13 cellular contexts compared by ENCODE assay signal in the genomic region with DNA sequence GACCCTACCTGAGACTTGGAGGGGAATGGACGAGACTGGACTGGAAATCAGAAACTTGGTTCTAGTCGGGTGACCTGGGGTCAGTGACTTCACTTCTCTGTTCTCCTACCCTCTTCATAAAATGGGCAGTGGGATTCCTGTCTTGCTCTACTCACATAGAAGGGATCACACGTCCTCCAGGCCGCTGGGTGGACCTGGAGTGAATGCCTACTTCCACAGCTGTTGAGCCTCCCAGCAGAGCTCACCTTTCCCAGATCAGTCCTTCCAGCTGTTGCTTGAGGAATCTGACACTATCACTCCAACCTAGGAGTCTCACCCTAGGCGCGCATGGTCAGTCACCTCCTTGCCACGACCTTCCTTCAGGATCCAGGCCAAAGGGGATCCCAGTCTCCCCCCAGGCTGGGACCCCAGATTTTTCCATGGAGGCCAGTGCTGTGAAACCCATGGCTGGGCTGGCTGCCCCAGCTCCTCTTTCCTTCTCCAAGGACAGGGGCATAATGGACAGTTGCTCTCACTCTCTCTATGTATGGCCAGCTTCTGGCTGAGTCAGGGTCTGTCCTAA. TPM values are rescaled to one million over a fixed set of nuclear protein-coding genes. Genes with fewer than 3 reads are reported as not detected.
A peak's percentile ranks its signal among the peaks of the same experiment; 100 is the strongest.
DNase-seq lines count a peak whose midpoint lies in the region; ATAC-seq, FAIRE-seq and TF ChIP-seq lines count a peak whose summit lies in the region.
"Had no signal": no experiment of that assay in that cellular context is flagged by ENCODE, and none has a peak within 500 bp of the region (broad histone marks: within the 10 kb centered on the region; RNA-seq: fewer than 3 reads in every experiment).

No MANE protein-coding gene starts in this region.

- no peak for TF ChIP-seq RAD21 in H1 (IDR thresholded peaks at IDR 0.05 in 1 of 2, conservative IDR thresholded peaks at IDR 0.05 in 1 of 2; ENCODE audit: low read depth in 2 of 2, low read length in 2 of 2)

- H3K27ac ChIP-seq in H1 (ENCODE audit: low read depth, low read length) (no peak overlapping the region), lung (ENCODE audit: low read depth in 1 of 2, low read length in 1 of 2) (peak overlapping the region; percentile 93 to 96), stomach (peak overlapping the region; percentile 81 to 91 (median 87))

- H4K5ac ChIP-seq in H1 (ENCODE audit: insufficient read length, low read depth, low read length) = no peak overlapping the region

- TF ChIP-seq EP300 in H1 (IDR thresholded peaks at IDR 0.05; ENCODE audit: borderline replicate concordance in 1 of 2, low read depth in 2 of 2, low read length in 2 of 2) = no peak
- TF ChIP-seq EP300 in stomach (IDR thresholded peaks at IDR 0.05) = no peak

- POLR2A ChIA-PET in H1 (lab: Charles Lee; ENCODE audit: partially characterized antibody) = interaction anchor here (1.1 to 1.2 kb wide), 2 partner anchors 8 to 13 kb away, joined by 3 read pairs; no protein-coding TSS in a partner anchor

- H3K23me2 ChIP-seq in H1 (ENCODE audit: low read depth, low read length) = peaks cover 6% of the 10 kb centered on the region

- no peaks in the 10 kb centered on the region for H3K79me2 ChIP-seq in H1 (ENCODE audit: control insufficient read depth in 1 of 2, insufficient read depth in 2 of 2, low read length in 2 of 2)

- no peak overlapping the region for H3K18ac ChIP-seq in H1 (ENCODE audit: extremely low read depth, low read length)

- H4K20me1 ChIP-seq in H1 (replicated peaks in 1 of 2; ENCODE audit: control insufficient read depth in 1 of 2, insufficient read depth in 2 of 2, low read length in 2 of 2) = no peaks in the 10 kb centered on the region

- H3K56ac ChIP-seq in H1 (replicated peaks; ENCODE audit: insufficient read length, low read depth, low read length) = no peak overlapping the region

- 78% methylated on average over 7 of the region's 7 CpGs; no CpG with 5 or more reads in 1 of the 2 experiments for WGBS in H1 (ENCODE audit: extremely low coverage in 1 of 2, insufficient coverage in 1 of 2, insufficient read length in 1 of 2, insufficient replicate concordance in 2 of 2, low coverage in 1 of 2, low lambda C conversion rate in 2 of 2, missing lambda C conversion rate in 1 of 2), 2 experiments
- WGBS in lung, 2 donors = 64 to 78% methylated on average over 7 of the region's 7 CpGs
- 61 to 78% (median 71%) methylated on average over 2 to 7 of the region's 7 CpGs for WGBS in stomach, 5 donors

- H3K9me3 ChIP-seq in NT2/D1 (ENCODE audit: insufficient read depth, low read length) = no peaks in the 10 kb centered on the region
- no peaks in the 10 kb centered on the region for H3K9me3 ChIP-seq in H1 (ENCODE audit: insufficient read depth in 2 of 2, low read depth in 1 of 2, low read length in 1 of 2)
- H3K9me3 ChIP-seq in lung (ENCODE audit: control insufficient read depth in 2 of 2, insufficient read depth in 1 of 2, low read length in 1 of 2) = no peaks in the 10 kb centered on the region
- no peaks in the 10 kb centered on the region for H3K9me3 ChIP-seq in stomach

- no peak overlapping the region for H2AK5ac ChIP-seq in H1 (ENCODE audit: low read depth, low read length)

- CTCF ChIA-PET in H1 (lab: Charles Lee; ENCODE audit: partially characterized antibody) = interaction anchor here (0.6 to 12.7 kb wide), 14 partner anchors 10 to 331 kb away, joined by 3 to 234 read pairs (median 4); a partner anchor contains a TSS

- no peak overlapping the region; the same call in 1 of the 2 replicates for H2AFZ ChIP-seq in H1 (ENCODE audit: low read length)

- H2BK12ac ChIP-seq in H1 (ENCODE audit: low read depth, low read length) = peak overlapping the region; percentile 60; the same call in 1 of the 2 replicates

- H3K79me1 ChIP-seq in H1 (ENCODE audit: low read depth, low read length) = no peaks in the 10 kb centered on the region

- no peak overlapping the region for H2BK20ac ChIP-seq in H1 (ENCODE audit: low read length)

- no peaks in the 10 kb centered on the region for H3K36me3 ChIP-seq in NT2/D1 (ENCODE audit: insufficient read depth, insufficient read length, low read length)
- H3K36me3 ChIP-seq in H1 (ENCODE audit: control insufficient read depth in 2 of 4, insufficient read depth in 4 of 4, low read length in 3 of 4) = peaks cover 0 to 3% (median 0%) of the 10 kb centered on the region in 4 experiments; a peak in 1 of 8 replicates
- H3K36me3 ChIP-seq in lung (ENCODE audit: control insufficient read depth in 2 of 2, insufficient read depth in 2 of 2, low read length in 2 of 2) = peaks cover 0 to under 1% of the 10 kb centered on the region in 2 donors
- no peaks in the 10 kb centered on the region for H3K36me3 ChIP-seq in stomach

- H2BK5ac ChIP-seq in H1 (ENCODE audit: low read depth, low read length) = no peak overlapping the region

- H2BK120ac ChIP-seq in H1 (replicated peaks; ENCODE audit: low read depth, low read length) = no peak overlapping the region

- H3K4ac ChIP-seq in H1 (replicated peaks; ENCODE audit: insufficient read length, low read depth, low read length) = no peak overlapping the region

- TF ChIP-seq POLR2A in H1 (IDR thresholded peaks at IDR 0.05; ENCODE audit: control extremely low read depth in 1 of 2, low read depth in 2 of 2, low read length in 2 of 2) = no peak
- no peak for TF ChIP-seq POLR2A in stomach (IDR thresholded peaks at IDR 0.05)

- H3K23ac ChIP-seq in H1 (ENCODE audit: insufficient read length) = no peak overlapping the region

- H3K4me1 ChIP-seq in NT2/D1 (ENCODE audit: insufficient read depth, insufficient read length) (peaks cover 22% of the 10 kb centered on the region), H1 (replicated peaks in 1 of 4; ENCODE audit: control insufficient read depth in 3 of 4, insufficient read depth in 4 of 4, low read length in 3 of 4) (no peaks in the 10 kb centered on the region; a peak in 2 of 7 replicates), lung (ENCODE audit: control insufficient read depth in 2 of 2, insufficient read depth in 2 of 2, low read length in 2 of 2) (peaks cover 4 to 11% of the 10 kb centered on the region in 2 donors), stomach (peaks cover 19 to 57% (median 41%) of the 10 kb centered on the region in 4 donors)

- peaks cover 16% of the 10 kb centered on the region for H3K27me3 ChIP-seq in NT2/D1 (ENCODE audit: insufficient read depth, insufficient read length)
- peaks cover 4 to 28% (median 20%) of the 10 kb centered on the region in 4 experiments for H3K27me3 ChIP-seq in H1 (replicated peaks in 1 of 4; ENCODE audit: control insufficient read depth in 3 of 4, extremely low read depth in 1 of 4, insufficient read depth in 3 of 4, low read length in 3 of 4)
- no peaks in the 10 kb centered on the region for H3K27me3 ChIP-seq in lung (ENCODE audit: control insufficient read depth, insufficient read depth)
- peaks cover 0 to 59% (median 19%) of the 10 kb centered on the region in 3 donors for H3K27me3 ChIP-seq in stomach

- TF ChIP-seq CTCF in H1 (IDR thresholded peaks at IDR 0.05; ENCODE audit: control extremely low read depth in 1 of 3, insufficient read depth in 1 of 3, low read depth in 1 of 3, low read length in 3 of 3) (no peak), lung (IDR thresholded peaks at IDR 0.05; ENCODE audit: control extremely low read depth, extremely low read depth) (no peak), stomach (IDR thresholded peaks at IDR 0.05) (no peak)

- peak overlapping the region; percentile 48 to 58 for H3K4me2 ChIP-seq in H1 (ENCODE audit: insufficient read depth in 1 of 2, low read depth in 2 of 2, low read length in 2 of 2)

- no peak for DNase-seq in NT2/D1 (ENCODE audit: low read depth, low spot score)
- DNase-seq in H1 (ENCODE audit: low read depth in 1 of 2, low spot score in 2 of 2) = no peak
- DNase-seq in lung (ENCODE audit: low spot score) = no peak
- no peak for DNase-seq in stomach
- DNase-seq in NCI-H146 treated with DMSO at 0.1 percent for 48 hours (lab: John Stamatoyannopoulos, UW; ENCODE audit: unreplicated experiment) = no peak
- DNase-seq in activated gamma-delta T cell (lab: John Stamatoyannopoulos, UW) = no peak
- no peak for DNase-seq in NCI-H128 (lab: John Stamatoyannopoulos, UW; ENCODE audit: unreplicated experiment)
- DNase-seq: activated CD8-positive, alpha-beta T cell treated with anti-CD3 and anti-CD28 coated beads for 36 hours; NCI-H1930; stimulated activated CD4-positive, alpha-beta T cell treated with anti-CD3 and anti-CD28 coated beads, Interleukin-4, amount 100 ng/mL, for 24 hours had no signal

- H3K9ac ChIP-seq in NT2/D1 (ENCODE audit: insufficient read length, low read depth) (peak overlapping the region; percentile 23), H1 (replicated peaks in 1 of 4; ENCODE audit: extremely low read depth in 1 of 4, low read depth in 3 of 4, low read length in 3 of 4) (no peak overlapping the region)

- peak overlapping the region; percentile 40; the same call in 1 of the 2 replicates for H4K8ac ChIP-seq in H1 (ENCODE audit: extremely low read depth, insufficient read depth, low read length)

- ATAC-seq in lung (ENCODE audit: insufficient read depth, low FRiP score) (no peak), GM21390 (IDR thresholded peaks at IDR 0.05; ENCODE audit: unreplicated experiment) (no peak)
- ATAC-seq: activated CD8-positive, alpha-beta T cell treated with anti-CD3 and anti-CD28 coated beads for 36 hours had no signal

- H4K91ac ChIP-seq in H1 (replicated peaks; ENCODE audit: insufficient read length, low read length) = no peak overlapping the region

- no peak for FAIRE-seq in H1 (lab: Jason Lieb, UNC)
- FAIRE-seq: colon had no signal

- no peak overlapping the region for H3K14ac ChIP-seq in H1 (ENCODE audit: insufficient read length)

- no peak overlapping the region for H3K4me3 ChIP-seq in NT2/D1 (ENCODE audit: insufficient read length, low read depth)
- peak overlapping the region in 2 of 4 experiments; percentile 23 to 61; a peak in 4 of 8 replicates for H3K4me3 ChIP-seq in H1 (ENCODE audit: extremely low read depth in 1 of 4, insufficient read depth in 2 of 4, low read depth in 3 of 4, low read length in 4 of 4)
- H3K4me3 ChIP-seq in lung = peak overlapping the region; percentile 61
- peak overlapping the region; percentile 43 to 57 (median 50) for H3K4me3 ChIP-seq in stomach

- intact Hi-C loops in stomach (cut with DNase I; ENCODE audit: low total_unique reads) = no loop called here

- no peak overlapping the region; the same call in 1 of the 2 replicates for H2BK15ac ChIP-seq in H1 (ENCODE audit: low read length)

RNA-seq across cellular contexts. Expression of a gene that starts 0.6 kb away (rescaled TPM):
- total RNA-seq in H1 (2021; fragmentation: NEBNext Ultra II Directional; extraction: Animal tissue kit (Norgen Biotek cat#: 25700)) = 0.09 TPM in 1 of 2 replicates, not detected in the other
- polyA plus RNA-seq in H1 (2011; rRNA removed) (0.35 and 0.50 TPM in 2 replicates), lung (100 to 1,000 TPM in 1 of 2 donors, 10 to 100 TPM in 1; 76.1 to 130 TPM), stomach (10 to 100 TPM; 11.0 to 20.8 (median 13.3) TPM)
- 0.54 TPM for polyA plus RNA-seq in H1 (2011; cell fraction: cytosol; rRNA removed)
- polyA plus RNA-seq in H1 (2011; cell fraction: nucleus; rRNA removed) = 1.2 TPM
- 0.59 to 0.90 TPM (median 0.84 TPM) in 4 replicates for polyA plus RNA-seq in H1 (2012, experiment 1 of 2)
- 0.10 TPM for polyA plus RNA-seq in H1 (2012, experiment 2 of 2)
- polyA plus RNA-seq in H1 (2013, experiment 1 of 2) = 0.39 TPM
- 0.24 TPM for polyA plus RNA-seq in H1 (2013, experiment 2 of 2)
- polyA minus RNA-seq in H1 (2011; rRNA and poly(A)+ RNA removed) = 0.39 and 0.82 TPM in 2 replicates
- not detected for polyA minus RNA-seq in H1 (2011; cell fraction: cytosol; rRNA and poly(A)+ RNA removed)
- 1.4 TPM for polyA minus RNA-seq in H1 (2011; cell fraction: nucleus; rRNA and poly(A)+ RNA removed)
- total RNA-seq in lung (100 to 1,000 TPM; 101 to 186 TPM), stomach (100 to 1,000 TPM in 2 of 5 donors, 10 to 100 TPM in 3; 36.2 to 117 (median 62.4) TPM)
- total RNA-seq: activated CD8-positive, alpha-beta T cell treated with anti-CD3 and anti-CD28 coated beads for 36 hours had no signal

RNA-seq across cellular contexts. Expression of a gene that starts 20.0 kb away (rescaled TPM):
- 0.19 and 0.41 TPM in 2 replicates for total RNA-seq in H1 (2021; fragmentation: NEBNext Ultra II Directional; extraction: Animal tissue kit (Norgen Biotek cat#: 25700))
- 0.53 and 1.5 TPM in 2 replicates for polyA plus RNA-seq in H1 (2011; rRNA removed)
- 1.1 TPM for polyA plus RNA-seq in H1 (2011; cell fraction: cytosol; rRNA removed)
- polyA plus RNA-seq in H1 (2011; cell fraction: nucleus; rRNA removed) = 8.7 TPM
- 0.53 to 1.1 TPM (median 0.62 TPM) in 4 replicates for polyA plus RNA-seq in H1 (2012, experiment 1 of 2)
- polyA plus RNA-seq in H1 (2012, experiment 2 of 2) = 0.39 TPM
- 0.34 TPM for polyA plus RNA-seq in H1 (2013, experiment 1 of 2)
- 0.57 TPM for polyA plus RNA-seq in H1 (2013, experiment 2 of 2)
- 0.34 and 0.73 TPM in 2 replicates for polyA minus RNA-seq in H1 (2011; rRNA and poly(A)+ RNA removed)
- not detected for polyA minus RNA-seq in H1 (2011; cell fraction: cytosol; rRNA and poly(A)+ RNA removed)
- polyA minus RNA-seq in H1 (2011; cell fraction: nucleus; rRNA and poly(A)+ RNA removed) = 3.4 TPM
- total RNA-seq in lung = under 1 TPM; 0.14 to 0.21 TPM
- polyA plus RNA-seq in lung = under 1 TPM; 0.24 to 0.50 TPM
- not detected for total RNA-seq in stomach
- not detected for polyA plus RNA-seq in stomach
- total RNA-seq: activated CD8-positive, alpha-beta T cell treated with anti-CD3 and anti-CD28 coated beads for 36 hours; lung microvascular endothelial cell had no signal

RNA-seq across cellular contexts. Expression of a gene that starts 43.6 kb away (rescaled TPM):
- total RNA-seq in H1 (2021; fragmentation: NEBNext Ultra II Directional; extraction: Animal tissue kit (Norgen Biotek cat#: 25700)) = 13.5 and 16.0 TPM in 2 replicates
- polyA plus RNA-seq in H1 (2011; rRNA removed) (19.2 and 24.7 TPM in 2 replicates), lung (10 to 100 TPM; 14.3 to 27.7 TPM), stomach (1 to 10 TPM; 8.3 to 9.5 (median 9.1) TPM)
- 19.1 TPM for polyA plus RNA-seq in H1 (2011; cell fraction: cytosol; rRNA removed)
- 18.9 TPM for polyA plus RNA-seq in H1 (2011; cell fraction: nucleus; rRNA removed)
- polyA plus RNA-seq in H1 (2012, experiment 1 of 2) = 12.9 to 19.5 TPM (median 17.3 TPM) in 4 replicates
- 9.5 TPM for polyA plus RNA-seq in H1 (2012, experiment 2 of 2)
- polyA plus RNA-seq in H1 (2013, experiment 1 of 2) = 10.3 TPM
- 11.9 TPM for polyA plus RNA-seq in H1 (2013, experiment 2 of 2)
- polyA minus RNA-seq in H1 (2011; rRNA and poly(A)+ RNA removed) = 20.8 and 23.4 TPM in 2 replicates
- polyA minus RNA-seq in H1 (2011; cell fraction: cytosol; rRNA and poly(A)+ RNA removed) = 12.9 TPM
- polyA minus RNA-seq in H1 (2011; cell fraction: nucleus; rRNA and poly(A)+ RNA removed) = 14.2 TPM
- total RNA-seq in lung (10 to 100 TPM; 14.0 to 41.7 TPM), stomach (10 to 100 TPM; 23.9 to 53.1 (median 31.3) TPM)

RNA-seq across cellular contexts. Expression of a gene that starts 59.4 kb away (rescaled TPM):
- 6.5 and 7.5 TPM in 2 replicates for total RNA-seq in H1 (2021; fragmentation: NEBNext Ultra II Directional; extraction: Animal tissue kit (Norgen Biotek cat#: 25700))
- polyA plus RNA-seq in H1 (2011; rRNA removed) (7.1 and 10.9 TPM in 2 replicates), lung (under 1 TPM; 0.33 to 0.71 TPM), stomach (under 1 TPM in 2 of 3 donors, not detected in 1; 0.10 to 0.12 TPM)
- polyA plus RNA-seq in H1 (2011; cell fraction: cytosol; rRNA removed) = 6.7 TPM
- polyA plus RNA-seq in H1 (2011; cell fraction: nucleus; rRNA removed) = 12.7 TPM
- 4.7 to 5.7 TPM (median 5.2 TPM) in 4 replicates for polyA plus RNA-seq in H1 (2012, experiment 1 of 2)
- polyA plus RNA-seq in H1 (2012, experiment 2 of 2) = 4.7 TPM
- 2.7 TPM for polyA plus RNA-seq in H1 (2013, experiment 1 of 2)
- 2.2 TPM for polyA plus RNA-seq in H1 (2013, experiment 2 of 2)
- polyA minus RNA-seq in H1 (2011; rRNA and poly(A)+ RNA removed) = 3.0 and 6.3 TPM in 2 replicates
- polyA minus RNA-seq in H1 (2011; cell fraction: cytosol; rRNA and poly(A)+ RNA removed) = 7.0 TPM
- polyA minus RNA-seq in H1 (2011; cell fraction: nucleus; rRNA and poly(A)+ RNA removed) = 11.2 TPM
- total RNA-seq in lung (1 to 10 TPM in 1 of 2 donors, under 1 TPM in 1; 0.89 to 1.9 TPM), stomach (1 to 10 TPM in 1 of 5 donors, under 1 TPM in 2, not detected in 2; under 0.01 to 1.4 (median 0.73) TPM)

Comparison
In these comparisons a context has a peak if more than half of its experiments do, and no peak if none do; other contexts are left out.
1. RNA of a gene that starts 0.6 kb away (total RNA-seq): 101 to 186 TPM in lung and 36.2 to 117 TPM in stomach; 0.09 TPM in H1; every median in the first group is over 10 times any median in the second.